ENCODE assay signal across 16 cellular contexts in the genomic region with DNA sequence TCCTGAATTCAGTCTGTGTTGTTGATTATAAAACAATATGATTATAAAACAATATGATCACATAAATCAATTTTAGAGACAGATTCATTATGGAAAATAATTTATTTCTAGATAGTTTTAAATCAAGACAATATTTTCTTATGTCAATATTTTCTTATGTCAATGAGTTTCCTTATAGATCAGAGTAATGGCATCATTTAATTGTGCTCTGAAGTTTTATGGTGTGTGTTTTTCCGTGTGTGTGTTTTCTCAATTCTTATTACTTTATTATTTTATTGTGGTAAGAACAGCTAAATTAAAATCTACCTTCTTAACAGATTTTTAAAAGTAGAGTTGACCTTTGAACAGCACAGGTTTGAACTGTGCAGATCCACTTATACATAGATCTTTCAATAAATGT.
"Had no signal": no experiment of that assay in that cellular context is flagged by ENCODE, and none has a peak within 500 bp of the region (broad histone marks: within the 10 kb centered on the region; RNA-seq: fewer than 3 reads in every experiment).

No MANE protein-coding gene starts in this region.

- H3K27me3 ChIP-seq: SJCRH30 had no signal

- H3K4me3 ChIP-seq: SJCRH30 had no signal

- H3K27ac ChIP-seq: RWPE1, SJCRH30 had no signal

- FAIRE-seq: HepG2 had no signal

- H3K36me3 ChIP-seq: SJCRH30 had no signal

- H3K4me1 ChIP-seq: SJCRH30 had no signal

- ATAC-seq: HepG2, Panc1, SK-N-SH treated with all-trans-retinoic acid at 6 μM for 48 hours had no signal

- DNase-seq: IMR-90; Karpas-422; KG1; MM.1S; NCI-H1092 treated with DMSO at 0.1 percent for 48 hours; NCI-H1436 treated with DMSO at 0.1 percent for 48 hours; NCI-H1694; NCI-H2227 treated with DMSO at 0.1 percent for 48 hours; NCI-H526; NCI-H82; NK-92 treated with Interleukin-12 subunit alpha and Interleukin-12 subunit beta, amount 100 ng/mL, for 24 hours; SJCRH30 had no signal

- H3K9me3 ChIP-seq: SJCRH30 had no signal
